Comparison of ENCODE assay signal across 1 cellular context in genomic region chr17:7562208-7562605, GRCh38.
TF ChIP-seq lines count a peak whose summit lies in the region.

No MANE protein-coding gene starts in this region.

TF ChIP-seq in endothelial cell of umbilical vein, 7 proteins besides CTCF, POLR2A, EP300 and RAD21:
- TF ChIP-seq MYC (IDR thresholded peaks at IDR 0.05; ENCODE audit: low read depth, low read length) (no peak), POLR2AphosphoS5 (IDR thresholded peaks at IDR 0.05; ENCODE audit: insufficient read depth, low read depth, low read length) (no peak), EZH2 (IDR thresholded peaks at IDR 0.05; ENCODE audit: borderline replicate concordance, low read depth, low read length, severe bottlenecking) (no peak)
